Comparison of ENCODE assay signal across 17 cellular contexts in genomic region chr6:89963391-89963790, GRCh38.
"Had no signal": no experiment of that assay in that cellular context is flagged by ENCODE, and none has a peak within 500 bp of the region (broad histone marks: within the 10 kb centered on the region; RNA-seq: fewer than 3 reads in every experiment).

No MANE protein-coding gene starts in this region.

- H3K79me2 ChIP-seq: hepatocyte had no signal

- H3K4me1 ChIP-seq: pancreas, tibial artery, vagina had no signal

- H3K27me3 Mint-ChIP-seq: naive B cell had no signal

- H3K27me3 ChIP-seq: cardiac muscle cell, dorsolateral prefrontal cortex, hepatocyte, pancreas, tibial artery, vagina had no signal

- H3K9me3 Mint-ChIP-seq: endodermal cell; T-helper 2 cell treated with Interferon-gamma antibody and Interleukin-4, amounts not matched to agents 5 μg/mL and 100 μg/mL, for 36 hours had no signal

- H3K9me3 ChIP-seq: pancreas, tibial artery, vagina had no signal

- H3K4me3 Mint-ChIP-seq: endodermal cell; naive B cell; T-helper 2 cell treated with Interferon-gamma antibody and Interleukin-4, amounts not matched to agents 5 μg/mL and 100 μg/mL, for 36 hours had no signal

- H3K27ac Mint-ChIP-seq: endodermal cell; T-helper 2 cell treated with Interferon-gamma antibody and Interleukin-4, amounts not matched to agents 5 μg/mL and 100 μg/mL, for 36 hours had no signal

- H3K36me3 ChIP-seq: cardiac muscle cell, pancreas, tibial artery, vagina had no signal

- DNase-seq: activated CD4-positive, alpha-beta T cell treated with anti-CD3 and anti-CD28 coated beads, Interleukin-2, amount 50 U/mL, for 48 hours; activated CD4-positive, CD25-positive, alpha-beta regulatory T cell treated with anti-CD3 and anti-CD28 coated beads, Interleukin-2, amount 50 U/mL, for 72 hours; activated gamma-delta T cell treated with Interleukin-2 at 50 U/mL for 16 hours; activated T-cell treated with anti-CD3 and anti-CD28 coated beads, Interleukin-2, amount 50 U/mL, for 48 hours; dorsolateral prefrontal cortex; endodermal cell; erythroblast; naive B cell; pancreas; stimulated activated CD4-positive, alpha-beta T cell treated with anti-CD3 and anti-CD28 coated beads, Interleukin-12 subunit alpha, Interleukin-12 subunit beta, amount 100 ng/mL, for 4 hours; stimulated activated CD4-positive, alpha-beta T cell treated with anti-CD3 and anti-CD28 coated beads, Interleukin-2, amount 100 ng/mL, for 24 hours; tibial artery had no signal

- H3K4me3 ChIP-seq: cardiac muscle cell, dorsolateral prefrontal cortex, hepatocyte, pancreas, tibial artery, vagina had no signal

- H3K4me2 ChIP-seq: hepatocyte had no signal

- H3K27ac ChIP-seq: cardiac muscle cell, dorsolateral prefrontal cortex, hepatocyte, pancreas, tibial artery, vagina had no signal

- H2AFZ ChIP-seq: hepatocyte had no signal

- H3K4me1 Mint-ChIP-seq: endodermal cell had no signal

- ATAC-seq: left lobe of liver, pancreas had no signal
